In the genomic region with DNA sequence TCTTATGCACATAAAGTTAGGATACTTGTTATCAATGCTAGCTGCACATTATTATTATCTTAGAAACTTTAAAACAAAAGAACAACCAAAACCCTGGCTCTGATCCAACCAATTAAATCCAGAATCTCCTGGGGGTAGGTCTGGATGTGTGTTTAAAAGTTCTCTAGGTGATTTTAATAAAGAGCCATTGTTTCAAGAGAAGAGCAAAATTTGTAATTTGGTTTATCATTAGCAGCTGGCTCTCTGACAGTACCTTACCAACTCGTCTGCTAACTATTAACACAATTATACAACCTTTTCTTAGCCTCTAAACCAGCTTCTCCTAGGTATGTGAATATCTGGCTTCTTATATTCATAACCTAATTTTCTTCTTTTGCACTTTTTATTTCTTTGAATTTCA, we compare ENCODE assay signal across 24 cellular contexts.
"Had no signal": no experiment of that assay in that cellular context is flagged by ENCODE, and none has a peak within 500 bp of the region (broad histone marks: within the 10 kb centered on the region; RNA-seq: fewer than 3 reads in every experiment).

No MANE protein-coding gene starts in this region.

- H3K27me3 ChIP-seq: esophagus muscularis mucosa, gastroesophageal sphincter, neural progenitor cell, ovary, right lobe of liver, suprapubic skin, thyroid gland had no signal

- H2AFZ ChIP-seq: neural progenitor cell had no signal

- ATAC-seq: gastroesophageal sphincter; left cardiac atrium; lower lobe of right lung; natural killer cell treated with Interleukin-12 subunit alpha and Interleukin-12 subunit beta and Interleukin-15 and Interleukin-18, amount 100 ng/mL, for 72 hours; right lobe of liver; stimulated activated effector memory CD8-positive, alpha-beta T cell treated with anti-CD3 and anti-CD28 coated beads, Interleukin-12 subunit alpha, Interleukin-12 subunit beta, amount 100 ng/mL, for 72 hours; stimulated activated naive CD8-positive, alpha-beta T cell treated with anti-CD3 and anti-CD28 coated beads, Interleukin-15, Interleukin-2, amounts not matched to agents 100 U/mL and 50 U/mL, for 24 hours had no signal

- H3K9me3 ChIP-seq: esophagus muscularis mucosa, gastroesophageal sphincter, lower lobe of right lung, ovary, right lobe of liver, suprapubic skin, thyroid gland had no signal

- H3K4me3 ChIP-seq: esophagus muscularis mucosa, gastroesophageal sphincter, left ventricle myocardium inferior, lower lobe of right lung, neural progenitor cell, ovary, right lobe of liver, suprapubic skin, thyroid gland had no signal

- H3K27ac ChIP-seq: esophagus muscularis mucosa, gastroesophageal sphincter, left ventricle myocardium inferior, lower lobe of right lung, neural progenitor cell, ovary, right lobe of liver, suprapubic skin, thyroid gland had no signal

- H3K4me1 ChIP-seq: esophagus muscularis mucosa, gastroesophageal sphincter, left ventricle myocardium inferior, lower lobe of right lung, neural progenitor cell, right lobe of liver, suprapubic skin, thyroid gland had no signal

- FAIRE-seq: endometrium, urothelium cell line had no signal

- DNase-seq: effector memory CD4-positive, alpha-beta T cell; foreskin fibroblast; glutamatergic neuron; islet precursor cell; left cardiac atrium; left ventricle myocardium inferior; lower lobe of right lung; mesenchymal stem cell; midbrain; nucleus accumbens; ovary; right lobe of liver; stimulated activated CD4-positive, alpha-beta T cell treated with anti-CD3 and anti-CD28 coated beads, Interleukin-4, amount 100 ng/mL, for 1 hour; stimulated activated CD8-positive, alpha-beta memory T cell treated with anti-CD3 and anti-CD28 coated beads, Interleukin-4, amount 100 ng/mL, for 48 hours; stimulated activated naive CD8-positive, alpha-beta T cell treated with anti-CD3 and anti-CD28 coated beads, Interleukin-15, Interleukin-2, amounts not matched to agents 100 U/mL and 50 U/mL, for 24 hours; thyroid gland had no signal

- H3K4me2 ChIP-seq: neural progenitor cell had no signal

- H3K9ac ChIP-seq: neural progenitor cell had no signal

- H3K36me3 ChIP-seq: esophagus muscularis mucosa, lower lobe of right lung, neural progenitor cell, ovary, right lobe of liver, suprapubic skin, thyroid gland had no signal
